In the genomic region with DNA sequence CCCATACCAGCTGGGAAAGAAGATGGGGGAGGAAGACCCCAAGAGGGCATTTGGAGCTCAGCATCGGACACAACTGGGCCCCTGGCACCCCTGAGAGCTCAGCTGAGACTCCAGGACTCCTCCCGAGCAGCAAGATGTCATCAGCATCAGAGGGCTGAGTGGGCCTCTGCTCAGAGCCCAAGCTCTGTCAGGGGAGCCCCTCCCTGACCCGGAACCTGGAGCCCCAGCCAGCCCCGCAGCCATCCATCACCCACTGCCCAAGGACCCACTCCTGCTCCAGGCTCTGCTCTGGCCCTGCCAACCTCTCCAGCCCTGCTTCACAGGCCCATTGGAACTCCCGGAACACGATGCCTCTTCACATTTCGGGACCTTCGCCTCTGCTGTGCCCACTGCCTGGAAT, we compare ENCODE assay signal across 23 cellular contexts. TPM values are rescaled to one million over a fixed set of nuclear protein-coding genes. Genes with fewer than 3 reads are reported as not detected.
DNase-seq lines count a peak whose midpoint lies in the region; ATAC-seq and TF ChIP-seq lines count a peak whose summit lies in the region.
"Had no signal": no experiment of that assay in that cellular context is flagged by ENCODE, and none has a peak within 500 bp of the region (broad histone marks: within the 10 kb centered on the region; RNA-seq: fewer than 3 reads in every experiment).

No MANE protein-coding gene starts in this region.

- H3K79me1 ChIP-seq in IMR-90 (ENCODE audit: low read depth in 1 of 2, low read length in 2 of 2), result no peaks in the 10 kb centered on the region

- H3K9me1 ChIP-seq in IMR-90 (ENCODE audit: insufficient read depth, low read length), result no peaks in the 10 kb centered on the region

- no peak for TF ChIP-seq POLR2A in IMR-90 (IDR thresholded peaks at IDR 0.05; ENCODE audit: low read depth, low read length)

- no peak overlapping the region for H3K56ac ChIP-seq in IMR-90 (ENCODE audit: extremely low read depth, insufficient read depth, low read length)

- H2BK20ac ChIP-seq in IMR-90 (ENCODE audit: low read depth, low read length), result no peak overlapping the region

- H3F3A ChIP-seq in neural progenitor cell (ENCODE audit: low read depth), result peaks cover 6% of the 10 kb centered on the region

- no peak overlapping the region for H2BK5ac ChIP-seq in IMR-90 (ENCODE audit: low read depth, low read length, poor library complexity, severe bottlenecking)

- no peak overlapping the region for H4K8ac ChIP-seq in IMR-90 (ENCODE audit: low read depth in 2 of 2, low read length in 2 of 2)

- no peak overlapping the region for H4K5ac ChIP-seq in IMR-90 (ENCODE audit: low read depth, low read length)

- no peak for TF ChIP-seq CTCF in IMR-90 (conservative IDR thresholded peaks at IDR 0.05; ENCODE audit: low read depth, low read length)
- no peak for TF ChIP-seq CTCF in neural progenitor cell (IDR thresholded peaks at IDR 0.05)

- H2AK5ac ChIP-seq in IMR-90 (ENCODE audit: low read depth, low read length), result no peak overlapping the region

- no peak overlapping the region for H3K23ac ChIP-seq in IMR-90 (ENCODE audit: low read depth, low read length)

- TF ChIP-seq RAD21 in IMR-90 (IDR thresholded peaks at IDR 0.05; ENCODE audit: low read length), result no peak

- no peak overlapping the region for H3K4me3 Mint-ChIP-seq in activated naive CD4-positive, alpha-beta T cell treated with anti-CD3 and anti-CD28 coated beads for 36 hours
- H3K4me3 Mint-ChIP-seq in neural progenitor cell, result no peak overlapping the region
- H3K4me3 Mint-ChIP-seq: HFFc6 had no signal

- no peak overlapping the region for H2AK9ac ChIP-seq in IMR-90 (replicated peaks; ENCODE audit: low read depth, low read length, poor library complexity)

- peaks cover 3% of the 10 kb centered on the region; the same call in 1 of the 2 replicates for H4K20me1 ChIP-seq in IMR-90 (ENCODE audit: insufficient read depth, low read length)
- H4K20me1 ChIP-seq in neural progenitor cell (ENCODE audit: low read depth), result no peaks in the 10 kb centered on the region

- H3K27me3 ChIP-seq in IMR-90 (ENCODE audit: control insufficient read depth, insufficient read depth, low read length) (peaks cover 90% of the 10 kb centered on the region), neural progenitor cell (peaks cover 32% of the 10 kb centered on the region)

- H3K9ac ChIP-seq in IMR-90 (ENCODE audit: low read depth, low read length), result no peak overlapping the region
- H3K9ac ChIP-seq in neural progenitor cell, result no peak overlapping the region

- H3K36me3 ChIP-seq in IMR-90 (ENCODE audit: control insufficient read depth, insufficient read depth, low read length), result no peaks in the 10 kb centered on the region
- H3K36me3 ChIP-seq in KOPT-K1 (ENCODE audit: insufficient read depth, low read length), result no peaks in the 10 kb centered on the region
- H3K36me3 ChIP-seq in neural progenitor cell, result no peaks in the 10 kb centered on the region
- H3K36me3 ChIP-seq: HAP-1 had no signal

- H3K4me1 ChIP-seq in IMR-90 (ENCODE audit: control insufficient read depth, insufficient read depth, low read length) (no peaks in the 10 kb centered on the region), neural progenitor cell (peaks cover 5% of the 10 kb centered on the region)
- H3K4me1 ChIP-seq: HAP-1 had no signal

- no peaks in the 10 kb centered on the region for H3K36me3 Mint-ChIP-seq in activated naive CD4-positive, alpha-beta T cell treated with anti-CD3 and anti-CD28 coated beads, Interleukin-2, amount 50 U/mL, for 72 hours
- H3K36me3 Mint-ChIP-seq in activated naive CD4-positive, alpha-beta T cell treated with anti-CD3 and anti-CD28 coated beads for 36 hours (ENCODE audit: low read depth), result no peaks in the 10 kb centered on the region
- H3K36me3 Mint-ChIP-seq in neural progenitor cell, result no peaks in the 10 kb centered on the region
- H3K36me3 Mint-ChIP-seq: CD4-positive, alpha-beta memory T cell had no signal

- H3K27me3 Mint-ChIP-seq in activated naive CD4-positive, alpha-beta T cell treated with anti-CD3 and anti-CD28 coated beads for 36 hours (ENCODE audit: low read depth), result peaks cover 5% of the 10 kb centered on the region
- peaks cover 15% of the 10 kb centered on the region for H3K27me3 Mint-ChIP-seq in neural progenitor cell (ENCODE audit: insufficient read depth, low read depth)

- WGBS in IMR-90 (ENCODE audit: extremely low coverage in 2 of 2, insufficient read length in 1 of 2), 2 experiments, result 70% methylated on average over 5 of the region's 8 CpGs; no CpG with 5 or more reads in 1 of the 2 experiments

- H2BK15ac ChIP-seq in IMR-90 (ENCODE audit: low read depth, low read length), result no peak overlapping the region

- no peak overlapping the region for H3K14ac ChIP-seq in IMR-90 (replicated peaks; ENCODE audit: low read depth, low read length)

- H3K4me3 ChIP-seq in IMR-90 (ENCODE audit: insufficient read depth, low read depth, low read length) (no peak overlapping the region), neural progenitor cell (no peak overlapping the region)
- H3K4me3 ChIP-seq: HAP-1 had no signal

- BruUV-seq in IMR-90 (replicated peaks; lab: Mats Ljungman, UMichigan), result no TSS peak

- no peak overlapping the region for H3K27ac ChIP-seq in IMR-90 (ENCODE audit: insufficient read depth, low read length)
- H3K27ac ChIP-seq in KOPT-K1 (ENCODE audit: low read depth, low read length, poor library complexity, severe bottlenecking), result peak overlapping the region; percentile 91
- H3K27ac ChIP-seq in neural progenitor cell, result no peak overlapping the region

- ATAC-seq in activated naive CD4-positive, alpha-beta T cell treated with anti-CD3 and anti-CD28 coated beads, Interleukin-2, amount 50 U/mL, for 72 hours, result no peak
- no peak for ATAC-seq in IMR-90 (ENCODE audit: low read depth)
- ATAC-seq in GM18498 (IDR thresholded peaks at IDR 0.05; ENCODE audit: unreplicated experiment), result no peak

- H3K18ac ChIP-seq in IMR-90 (ENCODE audit: low read depth, low read length), result no peak overlapping the region

- no peaks in the 10 kb centered on the region for H3K79me2 ChIP-seq in neural progenitor cell (ENCODE audit: low read depth)

- H3K4me1 Mint-ChIP-seq in activated naive CD4-positive, alpha-beta T cell treated with anti-CD3 and anti-CD28 coated beads for 36 hours (ENCODE audit: low read depth), result peaks cover 30% of the 10 kb centered on the region
- peaks cover 17% of the 10 kb centered on the region for H3K4me1 Mint-ChIP-seq in neural progenitor cell

- intact Hi-C loops in activated naive CD4-positive, alpha-beta T cell treated with anti-CD3 and anti-CD28 coated beads for 36 hours (cut with micrococcal nuclease), result no loop called here
- intact Hi-C loops in IMR-90 (cut with micrococcal nuclease), result no loop called here

- H2AFZ ChIP-seq in IMR-90 (replicated peaks; ENCODE audit: low read length, poor library complexity) (peak overlapping the region; percentile 29), neural progenitor cell (replicated peaks) (no peak overlapping the region)

- H2BK120ac ChIP-seq in IMR-90 (ENCODE audit: low read depth, low read length), result no peak overlapping the region

- dilution Hi-C loops in IMR-90 (cut with HindIII; ENCODE audit: low sequenced_read_pairs, unreplicated experiment), result no loop called here

- POLR2A ChIA-PET in IMR-90 (lab: Charles Lee; ENCODE audit: unreplicated experiment), result no interaction called here

- in situ Hi-C loops in IMR-90 (cut with MboI; ENCODE audit: low sequenced_read_pairs), result no loop called here

- DNase-seq in activated naive CD4-positive, alpha-beta T cell treated with anti-CD3 and anti-CD28 coated beads, Interleukin-2, amount 50 U/mL, for 72 hours (ENCODE audit: low spot score in 2 of 2), result no peak
- DNase-seq in activated naive CD4-positive, alpha-beta T cell treated with anti-CD3 and anti-CD28 coated beads for 36 hours, result no peak
- DNase-seq in IMR-90, result no peak
- DNase-seq in neural progenitor cell (ENCODE audit: low spot score), result no peak
- no peak for DNase-seq in NCI-H526 (lab: John Stamatoyannopoulos, UW)
- no peak for DNase-seq in activated CD4-positive, alpha-beta T cell treated with anti-CD3 and anti-CD28 coated beads for 4 hours
- DNase-seq: C1 segment of cervical spinal cord; Calu3; CD4-positive, alpha-beta memory T cell; COR-L47; DMS53; DMS79 treated with DMSO at 0.1 percent for 48 hours; GF-D8; GOT3; HFFc6 had no signal

- H3K4me2 ChIP-seq in IMR-90 (ENCODE audit: low read depth, low read length), result no peak overlapping the region
- H3K4me2 ChIP-seq in neural progenitor cell, result no peak overlapping the region

- no peaks in the 10 kb centered on the region for H3K9me3 Mint-ChIP-seq in activated naive CD4-positive, alpha-beta T cell treated with anti-CD3 and anti-CD28 coated beads, Interleukin-2, amount 50 U/mL, for 72 hours
- no peaks in the 10 kb centered on the region for H3K9me3 Mint-ChIP-seq in activated naive CD4-positive, alpha-beta T cell treated with anti-CD3 and anti-CD28 coated beads for 36 hours
- H3K9me3 Mint-ChIP-seq in neural progenitor cell, result no peaks in the 10 kb centered on the region
- H3K9me3 Mint-ChIP-seq: CD4-positive, alpha-beta memory T cell; HFFc6 had no signal

- no peak overlapping the region for H3K4ac ChIP-seq in IMR-90 (ENCODE audit: low read depth, low read length)

- H3K27ac Mint-ChIP-seq in activated naive CD4-positive, alpha-beta T cell treated with anti-CD3 and anti-CD28 coated beads, Interleukin-2, amount 50 U/mL, for 72 hours, result peak overlapping the region; percentile 29 to 50
- no peak overlapping the region for H3K27ac Mint-ChIP-seq in activated naive CD4-positive, alpha-beta T cell treated with anti-CD3 and anti-CD28 coated beads for 36 hours
- peak overlapping the region; percentile 48 for H3K27ac Mint-ChIP-seq in neural progenitor cell
- H3K27ac Mint-ChIP-seq: HFFc6 had no signal

- H3K9me3 ChIP-seq in IMR-90 (ENCODE audit: control insufficient read depth, insufficient read depth, low read length) (peaks cover 2% of the 10 kb centered on the region; the same call in 1 of the 2 replicates), KOPT-K1 (ENCODE audit: insufficient read depth, low read length, poor library complexity, severe bottlenecking) (no peaks in the 10 kb centered on the region), neural progenitor cell (ENCODE audit: low read depth) (no peaks in the 10 kb centered on the region)
- H3K9me3 ChIP-seq: HAP-1 had no signal

- no peak overlapping the region for H4K91ac ChIP-seq in IMR-90 (ENCODE audit: insufficient read depth, low read depth, low read length)

- CTCF ChIA-PET in activated naive CD4-positive, alpha-beta T cell treated with anti-CD3 and anti-CD28 coated beads for 36 hours (lab: Charles Lee), result interaction anchor here (1.5 kb wide), 1 partner anchor 39 kb away, joined by 5 read pairs; no protein-coding TSS in a partner anchor
- CTCF ChIA-PET in IMR-90 (lab: Yijun Ruan, JAX), result no interaction called here

RNA-seq across cellular contexts. Expression of gene NR5A1, which starts 9.8 kb away (rescaled TPM):
- not detected for total RNA-seq in activated naive CD4-positive, alpha-beta T cell treated with anti-CD3 and anti-CD28 coated beads, Interleukin-2, amount 50 U/mL, for 72 hours
- not detected for total RNA-seq in activated naive CD4-positive, alpha-beta T cell treated with anti-CD3 and anti-CD28 coated beads for 36 hours
- not detected in 2 replicates for total RNA-seq in IMR-90 (2012; rRNA removed)
- polyA plus RNA-seq in IMR-90 (2012; rRNA removed), result not detected in 2 replicates
- not detected in 2 replicates for polyA plus RNA-seq in IMR-90 (2012; cell fraction: cytosol; rRNA removed)
- not detected in 2 replicates for polyA plus RNA-seq in IMR-90 (2012; cell fraction: nucleus; rRNA removed; ENCODE audit: low replicate concordance)
- total RNA-seq in neural progenitor cell (ENCODE audit: low replicate concordance), result 1.0 and 3.3 TPM in 2 replicates
- total RNA-seq: A172; A673; Calu3; CD4-positive, alpha-beta memory T cell; Daoy; HFFc6 had no signal
- polyA plus RNA-seq: BJ; CD4-positive, alpha-beta memory T cell had no signal

RNA-seq across cellular contexts. Expression of gene ADGRD2, which starts 47.2 kb away (rescaled TPM):
- total RNA-seq in activated naive CD4-positive, alpha-beta T cell treated with anti-CD3 and anti-CD28 coated beads, Interleukin-2, amount 50 U/mL, for 72 hours, result not detected
- not detected for total RNA-seq in activated naive CD4-positive, alpha-beta T cell treated with anti-CD3 and anti-CD28 coated beads for 36 hours
- total RNA-seq in IMR-90 (2012; rRNA removed), result not detected in 2 replicates
- not detected in 2 replicates for polyA plus RNA-seq in IMR-90 (2012; rRNA removed)
- not detected in 2 replicates for polyA plus RNA-seq in IMR-90 (2012; cell fraction: cytosol; rRNA removed)
- not detected in 2 replicates for polyA plus RNA-seq in IMR-90 (2012; cell fraction: nucleus; rRNA removed; ENCODE audit: low replicate concordance)
- total RNA-seq in neural progenitor cell (ENCODE audit: low replicate concordance), result 0.13 and 0.43 TPM in 2 replicates
- total RNA-seq: A172; A673; Calu3; CD4-positive, alpha-beta memory T cell; G401; HFFc6 had no signal
- polyA plus RNA-seq: BJ; CD4-positive, alpha-beta memory T cell had no signal
